9 cellular contexts compared by ENCODE assay signal in the genomic region with DNA sequence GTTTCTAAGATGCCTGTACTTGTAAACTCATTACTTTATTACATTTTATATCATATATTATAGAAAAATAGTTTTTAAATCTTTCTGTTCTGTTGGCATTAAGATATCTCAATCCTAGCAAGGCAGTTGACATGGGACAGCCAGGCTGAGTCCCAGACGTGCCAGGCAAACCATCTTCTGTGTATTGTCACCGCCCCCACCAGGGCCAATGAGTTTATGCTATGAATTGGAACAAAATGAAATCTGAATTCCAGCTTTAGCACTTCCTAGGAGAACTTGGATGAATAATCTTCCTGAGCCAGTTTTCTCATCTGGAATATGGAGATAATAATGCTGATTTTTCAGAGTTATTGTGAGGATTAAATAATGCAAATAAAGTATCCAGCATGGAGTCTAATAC.
A peak's percentile ranks its signal among the peaks of the same experiment; 100 is the strongest.
DNase-seq lines count a peak whose midpoint lies in the region; ATAC-seq and TF ChIP-seq lines count a peak whose summit lies in the region.
"Had no signal": no experiment of that assay in that cellular context is flagged by ENCODE, and none has a peak within 500 bp of the region (broad histone marks: within the 10 kb centered on the region; RNA-seq: fewer than 3 reads in every experiment).

No MANE protein-coding gene starts in this region.

- intact Hi-C loops in activated CD8-positive, alpha-beta T cell treated with anti-CD3 and anti-CD28 coated beads for 36 hours (cut with micrococcal nuclease), result no loop called here
- intact Hi-C loops in psoas muscle (cut with DNase I), result loop anchor here (5.0 to 10.0 kb wide), 2 partner anchors 180 to 338 kb away; no protein-coding TSS in a partner anchor

- H3K9me3 Mint-ChIP-seq in activated CD8-positive, alpha-beta T cell treated with anti-CD3 and anti-CD28 coated beads for 36 hours, result no peaks in the 10 kb centered on the region
- no peaks in the 10 kb centered on the region for H3K9me3 Mint-ChIP-seq in activated CD8-positive, alpha-beta T cell treated with anti-CD3 and anti-CD28 coated beads, Interleukin-2, amount 10 ng/mL, durations not matched to agents 7 days and 5 days (ENCODE audit: insufficient read depth)
- no peaks in the 10 kb centered on the region for H3K9me3 Mint-ChIP-seq in endodermal cell

- no peaks in the 10 kb centered on the region for H3K36me3 Mint-ChIP-seq in activated CD8-positive, alpha-beta T cell treated with anti-CD3 and anti-CD28 coated beads for 36 hours (ENCODE audit: low read depth)
- no peaks in the 10 kb centered on the region for H3K36me3 Mint-ChIP-seq in activated CD8-positive, alpha-beta T cell treated with anti-CD3 and anti-CD28 coated beads, Interleukin-2, amount 10 ng/mL, durations not matched to agents 7 days and 5 days (ENCODE audit: low read depth)
- no peaks in the 10 kb centered on the region for H3K36me3 Mint-ChIP-seq in endodermal cell (ENCODE audit: low read depth)

- POLR2A ChIA-PET in activated CD8-positive, alpha-beta T cell treated with anti-CD3 and anti-CD28 coated beads for 36 hours (lab: Charles Lee), result no interaction called here
- POLR2A ChIA-PET in activated CD8-positive, alpha-beta T cell treated with anti-CD3 and anti-CD28 coated beads, Interleukin-2, amount 10 ng/mL, durations not matched to agents 7 days and 5 days (lab: Charles Lee), result no interaction called here

- H3K9me3 ChIP-seq in endodermal cell (ENCODE audit: control insufficient read depth, low read length) (no peaks in the 10 kb centered on the region), psoas muscle (no peaks in the 10 kb centered on the region)

- H3K4me1 ChIP-seq in endodermal cell (ENCODE audit: control insufficient read depth, insufficient read depth, low read length) (no peaks in the 10 kb centered on the region), psoas muscle (no peaks in the 10 kb centered on the region)

- no peaks in the 10 kb centered on the region for H3K4me1 Mint-ChIP-seq in activated CD8-positive, alpha-beta T cell treated with anti-CD3 and anti-CD28 coated beads for 36 hours (ENCODE audit: low read depth)
- no peaks in the 10 kb centered on the region for H3K4me1 Mint-ChIP-seq in activated CD8-positive, alpha-beta T cell treated with anti-CD3 and anti-CD28 coated beads, Interleukin-2, amount 10 ng/mL, durations not matched to agents 7 days and 5 days (ENCODE audit: low read depth)
- peaks cover 25% of the 10 kb centered on the region for H3K4me1 Mint-ChIP-seq in endodermal cell

- H3K27me3 ChIP-seq in endodermal cell (ENCODE audit: control insufficient read depth, insufficient read depth, low read length, poor library complexity, severe bottlenecking) (peaks cover 8% of the 10 kb centered on the region), psoas muscle (ENCODE audit: insufficient read depth in 3 of 3, low read length in 2 of 3) (peaks cover 0 to 18% (median 0%) of the 10 kb centered on the region in 3 donors)

- H3K36me3 ChIP-seq in endodermal cell (ENCODE audit: control insufficient read depth, insufficient read depth, low read length) (no peaks in the 10 kb centered on the region), psoas muscle (ENCODE audit: insufficient read depth in 1 of 2, low read depth in 1 of 2) (no peaks in the 10 kb centered on the region)

- no peak overlapping the region for H3K4me3 Mint-ChIP-seq in activated CD8-positive, alpha-beta T cell treated with anti-CD3 and anti-CD28 coated beads for 36 hours
- no peak overlapping the region for H3K4me3 Mint-ChIP-seq in activated CD8-positive, alpha-beta T cell treated with anti-CD3 and anti-CD28 coated beads, Interleukin-2, amount 10 ng/mL, durations not matched to agents 7 days and 5 days
- no peak overlapping the region for H3K4me3 Mint-ChIP-seq in endodermal cell

- H3K27ac ChIP-seq in endodermal cell (ENCODE audit: low read depth, low read length), result no peak overlapping the region
- H3K27ac ChIP-seq in psoas muscle, result no peak overlapping the region

- CTCF ChIA-PET in activated CD8-positive, alpha-beta T cell treated with anti-CD3 and anti-CD28 coated beads for 36 hours (lab: Charles Lee), result interaction anchor here (1.5 kb wide), 1 partner anchor 180 kb away, joined by 4 read pairs; no protein-coding TSS in a partner anchor
- CTCF ChIA-PET in activated CD8-positive, alpha-beta T cell treated with anti-CD3 and anti-CD28 coated beads, Interleukin-2, amount 10 ng/mL, durations not matched to agents 7 days and 5 days (lab: Charles Lee), result no interaction called here

- no peak overlapping the region for H3K4me3 ChIP-seq in endodermal cell (ENCODE audit: low read length)
- H3K4me3 ChIP-seq in psoas muscle, result no peak overlapping the region

- DNase-seq in activated CD8-positive, alpha-beta T cell treated with anti-CD3 and anti-CD28 coated beads for 36 hours, result peak; percentile 21
- no peak for DNase-seq in activated CD8-positive, alpha-beta T cell treated with anti-CD3 and anti-CD28 coated beads, Interleukin-2, amount 10 ng/mL, durations not matched to agents 7 days and 5 days
- DNase-seq in LHCN-M2 (ENCODE audit: low read depth) (peak; percentile 14), endodermal cell (no peak), psoas muscle (no peak), amygdala (lab: John Stamatoyannopoulos, UW) (no peak), GM20000 (ENCODE audit: low spot score) (no peak)
- DNase-seq: activated CD4-positive, CD25-positive, alpha-beta regulatory T cell treated with anti-CD3 and anti-CD28 coated beads, Interleukin-2, amount 50 U/mL, for 72 hours had no signal

- TF ChIP-seq CTCF in activated CD8-positive, alpha-beta T cell treated with anti-CD3 and anti-CD28 coated beads for 36 hours (IDR thresholded peaks at IDR 0.05), result no peak
- TF ChIP-seq CTCF in endodermal cell (conservative IDR thresholded peaks at IDR 0.05) (peak; percentile 45), psoas muscle (IDR thresholded peaks at IDR 0.05) (peak; percentile 34), GM20000 (IDR thresholded peaks at IDR 0.05; ENCODE audit: extremely low read depth, missing control alignments) (no peak)

- H3K27me3 Mint-ChIP-seq in activated CD8-positive, alpha-beta T cell treated with anti-CD3 and anti-CD28 coated beads for 36 hours, result peaks cover 5% of the 10 kb centered on the region
- peaks cover 2% of the 10 kb centered on the region for H3K27me3 Mint-ChIP-seq in activated CD8-positive, alpha-beta T cell treated with anti-CD3 and anti-CD28 coated beads, Interleukin-2, amount 10 ng/mL, durations not matched to agents 7 days and 5 days (ENCODE audit: low read depth)
- H3K27me3 Mint-ChIP-seq in endodermal cell (ENCODE audit: insufficient read depth), result peaks cover 7% of the 10 kb centered on the region

- H3K27ac Mint-ChIP-seq in activated CD8-positive, alpha-beta T cell treated with anti-CD3 and anti-CD28 coated beads for 36 hours, result no peak overlapping the region
- H3K27ac Mint-ChIP-seq in activated CD8-positive, alpha-beta T cell treated with anti-CD3 and anti-CD28 coated beads, Interleukin-2, amount 10 ng/mL, durations not matched to agents 7 days and 5 days, result no peak overlapping the region
- H3K27ac Mint-ChIP-seq in endodermal cell, result no peak overlapping the region

- no peak overlapping the region for H3K9ac ChIP-seq in endodermal cell (ENCODE audit: extremely low read depth, low read length, poor library complexity, severe bottlenecking)

- no peak for ATAC-seq in activated CD8-positive, alpha-beta T cell treated with anti-CD3 and anti-CD28 coated beads for 36 hours
- ATAC-seq in activated CD8-positive, alpha-beta T cell treated with anti-CD3 and anti-CD28 coated beads, Interleukin-2, amount 10 ng/mL, durations not matched to agents 7 days and 5 days, result no peak
- peak in 2 of 4 donors; percentile 47 to 73 for ATAC-seq in psoas muscle
- ATAC-seq in HG03565 (IDR thresholded peaks at IDR 0.05; ENCODE audit: unreplicated experiment), result no peak

- 86% methylated on average over 2 of the region's 2 CpGs; no CpG with 5 or more reads in 1 of the 2 experiments for WGBS in endodermal cell (ENCODE audit: insufficient coverage in 1 of 2, insufficient read length in 1 of 2), 2 experiments
- 28 to 46% (median 34%) methylated on average over 2 of the region's 2 CpGs for WGBS in psoas muscle, 3 donors

Comparison
In these comparisons a context has a peak if more than half of its experiments do, and no peak if none do; other contexts are left out.
1. DNase-seq: peak in activated CD8-positive, alpha-beta T cell treated with anti-CD3 and anti-CD28 coated beads for 36 hours (single experiment) and LHCN-M2 (single experiment); none in activated CD8-positive, alpha-beta T cell treated with anti-CD3 and anti-CD28 coated beads, Interleukin-2, amount 10 ng/mL, durations not matched to agents 7 days and 5 days (single experiment), endodermal cell (single experiment), psoas muscle (0 of 2), amygdala (0 of 56) and GM20000 (single experiment).
2. CTCF ChIP-seq: peak in endodermal cell (single experiment) and psoas muscle (single experiment); none in activated CD8-positive, alpha-beta T cell treated with anti-CD3 and anti-CD28 coated beads for 36 hours (single experiment) and GM20000 (single experiment).